13 cellular contexts compared by ENCODE assay signal in genomic region chr17:12815642-12816141, GRCh38. TPM values are rescaled to one million over a fixed set of nuclear protein-coding genes. Genes with fewer than 3 reads are reported as not detected.
DNase-seq lines count a peak whose midpoint lies in the region; ATAC-seq and TF ChIP-seq lines count a peak whose summit lies in the region.
"Had no signal": no experiment of that assay in that cellular context is flagged by ENCODE, and none has a peak within 500 bp of the region (broad histone marks: within the 10 kb centered on the region; RNA-seq: fewer than 3 reads in every experiment).

No MANE protein-coding gene starts in this region.

- H3K9me3 ChIP-seq in OCI-LY3 (ENCODE audit: insufficient read depth, low read length) (no peaks in the 10 kb centered on the region), body of pancreas (no peaks in the 10 kb centered on the region)

- H3K36me3 ChIP-seq in OCI-LY3 (replicated peaks; ENCODE audit: low read depth, low read length): peaks cover 22% of the 10 kb centered on the region
- H3K36me3 ChIP-seq in body of pancreas (replicated peaks in 1 of 2; ENCODE audit: insufficient read depth in 1 of 2, low read depth in 2 of 2): no peaks in the 10 kb centered on the region

- intact Hi-C loops in body of pancreas (cut with DNase I): no loop called here

- ATAC-seq in GM18498 (IDR thresholded peaks at IDR 0.05; ENCODE audit: unreplicated experiment) (peak; percentile 100), GM21367 (IDR thresholded peaks at IDR 0.05; ENCODE audit: unreplicated experiment) (peak; percentile 99), HG03095 (IDR thresholded peaks at IDR 0.05; ENCODE audit: unreplicated experiment) (peak; percentile 99), body of pancreas (no peak)

- peaks cover 19% of the 10 kb centered on the region; the same call in 1 of the 2 replicates for H3K79me2 ChIP-seq in OCI-LY3 (ENCODE audit: low read length)

- 63 to 76% methylated on average over 3 of the region's 3 CpGs for WGBS in body of pancreas, 2 donors

- H4K20me1 ChIP-seq in OCI-LY3 (ENCODE audit: insufficient read depth, low read length): no peaks in the 10 kb centered on the region

- H3K27me3 ChIP-seq in OCI-LY3 (ENCODE audit: low read depth, low read length) (no peaks in the 10 kb centered on the region), body of pancreas (no peaks in the 10 kb centered on the region)

- H3K4me1 ChIP-seq in OCI-LY3 (ENCODE audit: low read length): peaks cover 48% of the 10 kb centered on the region
- no peaks in the 10 kb centered on the region for H3K4me1 ChIP-seq in body of pancreas

- no peak overlapping the region for H2AFZ ChIP-seq in OCI-LY3 (ENCODE audit: low read depth, low read length)

- H3K27ac ChIP-seq in OCI-LY3 (ENCODE audit: low read length): peak overlapping the region; percentile 90
- H3K27ac ChIP-seq in body of pancreas: no peak overlapping the region
- H3K27ac ChIP-seq: VCaP had no signal

- H3K4me3 ChIP-seq in OCI-LY3 (ENCODE audit: low read length) (peak overlapping the region; percentile 68), body of pancreas (no peak overlapping the region)

- DNase-seq in body of pancreas (no peak), KG1 (lab: John Stamatoyannopoulos, UW) (no peak), AML-193 (lab: John Stamatoyannopoulos, UW) (no peak), glomerular visceral epithelial cell (ENCODE audit: extremely low spot score) (no peak)
- DNase-seq: CD8-positive, alpha-beta memory T cell; immature natural killer cell; NCI-H2171 treated with DMSO at 0.1 percent for 48 hours; posterior cingulate gyrus had no signal

- peak overlapping the region; percentile 75 for H3K9ac ChIP-seq in OCI-LY3 (ENCODE audit: low read length)

- TF ChIP-seq POLR2A in body of pancreas (IDR thresholded peaks at IDR 0.05): no peak

- peak overlapping the region; percentile 91 for H3K4me2 ChIP-seq in OCI-LY3 (ENCODE audit: low read length)

- TF ChIP-seq CTCF in OCI-LY3 (IDR thresholded peaks at IDR 0.05; ENCODE audit: low read depth, low read length): no peak
- TF ChIP-seq CTCF in body of pancreas (IDR thresholded peaks at IDR 0.05): no peak

RNA-seq across cellular contexts. Expression of gene ARHGAP44, which starts 26.4 kb away (rescaled TPM):
- 1 to 10 TPM; 5.7 to 6.3 TPM for total RNA-seq in body of pancreas
- total RNA-seq: CD8-positive, alpha-beta memory T cell had no signal
